In genomic region chr12:49012739-49013138, GRCh38 we compare ENCODE assay signal across 30 cellular contexts. TPM values are rescaled to one million over a fixed set of nuclear protein-coding genes. Genes with fewer than 3 reads are reported as not detected.
DNase-seq lines count a peak whose midpoint lies in the region; ATAC-seq, FAIRE-seq and TF ChIP-seq lines count a peak whose summit lies in the region.
"Had no signal": no experiment of that assay in that cellular context is flagged by ENCODE, and none has a peak within 500 bp of the region (broad histone marks: within the 10 kb centered on the region; RNA-seq: fewer than 3 reads in every experiment).

No MANE protein-coding gene starts in this region.

- no peaks in the 10 kb centered on the region for H3K9me3 ChIP-seq in K562 (replicated peaks; ENCODE audit: control insufficient read depth, insufficient read depth, low read depth, low read length)
- no peaks in the 10 kb centered on the region for H3K9me3 ChIP-seq in gastrocnemius medialis
- H3K9me3 ChIP-seq: BE2C, BLaER1 had no signal

- no peaks in the 10 kb centered on the region for H3K27me3 ChIP-seq in K562 (ENCODE audit: control insufficient read depth in 2 of 2, insufficient read depth in 2 of 2, low read length in 2 of 2)
- H3K27me3 ChIP-seq in gastrocnemius medialis, result no peaks in the 10 kb centered on the region
- H3K27me3 ChIP-seq: BE2C, BLaER1 had no signal

- H3K9me1 ChIP-seq in K562 (ENCODE audit: control insufficient read depth, insufficient read depth, low read length), result no peaks in the 10 kb centered on the region

- CTCF ChIA-PET in K562 (lab: Yijun Ruan, JAX; ENCODE audit: low intra/inter-chr PET ratio), result no interaction called here

- no peak overlapping the region for H2AFZ ChIP-seq in K562 (ENCODE audit: low read depth, low read length)

- H3K4me3 ChIP-seq in K562 (no peak overlapping the region), fibroblast of the aortic adventitia (ENCODE audit: low read depth, low read length) (no peak overlapping the region), gastrocnemius medialis (no peak overlapping the region)
- H3K4me3 ChIP-seq: BLaER1 had no signal

- TF ChIP-seq CTCF in K562 (IDR thresholded peaks at IDR 0.05 in 2 of 3, conservative IDR thresholded peaks at IDR 0.05 in 1 of 3; ENCODE audit: insufficient read depth in 2 of 3, low read depth in 1 of 3, low read length in 3 of 3) (no peak), fibroblast of the aortic adventitia (IDR thresholded peaks at IDR 0.05; ENCODE audit: insufficient read depth, low read length) (no peak), gastrocnemius medialis (IDR thresholded peaks at IDR 0.05 in 4 of 5, conservative IDR thresholded peaks at IDR 0.05 in 1 of 5) (no peak)

- TF ChIP-seq POLR2A in K562 (conservative IDR thresholded peaks at IDR 0.05) (no peak), gastrocnemius medialis (IDR thresholded peaks at IDR 0.05) (no peak)

- H3K27ac ChIP-seq in K562 (ENCODE audit: extremely low read depth, low read depth, low read length) (no peak overlapping the region), gastrocnemius medialis (peak overlapping the region; percentile 75 to 99 (median 97))
- H3K27ac ChIP-seq: BLaER1 had no signal

- no TSS peak for BruUV-seq in K562 (replicated peaks; lab: Mats Ljungman, UMichigan)

- intact Hi-C loops in K562 (cut with micrococcal nuclease) (no loop called here), gastrocnemius medialis (cut with DNase I; ENCODE audit: low total_unique reads) (loop anchor here (5.0 kb wide), 1 partner anchor 340 kb away; no protein-coding TSS in a partner anchor)

- H3K36me3 ChIP-seq in K562 (ENCODE audit: control insufficient read depth, insufficient read depth, low read length) (peaks cover 36% of the 10 kb centered on the region), gastrocnemius medialis (peaks cover 0 to 8% of the 10 kb centered on the region in 2 donors)

- in situ Hi-C loops in K562 (cut with MboI) (no loop called here), gastrocnemius medialis (cut with MboI; ENCODE audit: low sequenced_read_pairs in 4 of 4) (no loop called here)

- 0 out of 2 replicates have a peak, but pooled peaks cover 3% of the 10 kb centered on the region for H4K20me1 ChIP-seq in K562 (replicated peaks; ENCODE audit: control insufficient read depth, insufficient read depth, low read length)
- H4K20me1 ChIP-seq: BLaER1 had no signal

- TF ChIP-seq RAD21 in K562 (CRISPR knock-in tag; conservative IDR thresholded peaks at IDR 0.05 in 1 of 2, IDR thresholded peaks at IDR 0.05 in 1 of 2), result no peak

- no peak overlapping the region for H3K4me2 ChIP-seq in K562 (ENCODE audit: insufficient read depth, low read length)
- H3K4me2 ChIP-seq: BLaER1 had no signal

- TF ChIP-seq EP300 in K562 (IDR thresholded peaks at IDR 0.05; ENCODE audit: low read length), result no peak

- H3K9ac ChIP-seq in K562 (ENCODE audit: insufficient read depth in 1 of 2, low read depth in 2 of 2, low read length in 2 of 2), result no peak overlapping the region
- H3K9ac ChIP-seq: BLaER1 had no signal

- no peak for DNase-seq in K562 (ENCODE audit: extremely low read depth in 1 of 4, low spot score in 3 of 4)
- DNase-seq in fibroblast of the aortic adventitia (ENCODE audit: low read depth), result peak; percentile 70
- DNase-seq in gastrocnemius medialis, result no peak
- no peak for DNase-seq in NCI-H226
- no peak for DNase-seq in SKM-1 (lab: John Stamatoyannopoulos, UW; ENCODE audit: unreplicated experiment)
- DNase-seq in GM03348 (ENCODE audit: low spot score), result no peak
- DNase-seq: 8988T; ACHN; BE2C; C1 segment of cervical spinal cord; CD4-positive, alpha-beta memory T cell; CD4-positive, CD25-positive, alpha-beta regulatory T cell; CD8-positive, alpha-beta memory T cell; COR-L47; DMS 273 treated with DMSO at 0.1 percent for 48 hours; DMS153; DMS53; DMS79; DND-41; EL; GDM1 had no signal

- POLR2A ChIA-PET in K562 (lab: Yijun Ruan, JAX), result interaction anchor here (0.7 to 4.1 kb wide), 2 partner anchors 12 to 366 kb away, joined by 3 to 17 read pairs; no protein-coding TSS in a partner anchor

- FAIRE-seq in K562 (lab: Jason Lieb, UNC), result no peak
- FAIRE-seq: A204.1, GM12891, GM19239 had no signal

- peaks cover 23% of the 10 kb centered on the region for H3K79me2 ChIP-seq in K562 (ENCODE audit: control insufficient read depth, insufficient read depth, low read length)

- no peak for ATAC-seq in K562
- no peak for ATAC-seq in gastrocnemius medialis

- H3K4me1 ChIP-seq in K562 (replicated peaks in 1 of 2; ENCODE audit: control insufficient read depth in 2 of 2, insufficient read depth in 2 of 2, low read length in 2 of 2) (peaks cover 17 to 28% of the 10 kb centered on the region in 2 experiments; a peak in 4 of 5 replicates), gastrocnemius medialis (peaks cover 37 to 90% of the 10 kb centered on the region in 2 donors)
- H3K4me1 ChIP-seq: BE2C had no signal

RNA-seq across cellular contexts. Expression of gene PRKAG1, which starts 5.8 kb away (rescaled TPM):
- total RNA-seq in K562 (2011; cell fraction: chromatin; rRNA removed; ENCODE audit: low replicate concordance), result 48.6 and 71.2 TPM in 2 replicates
- total RNA-seq in K562 (2011; cell fraction: nucleolus; rRNA removed), result 26.7 and 27.0 TPM in 2 replicates
- 42.8 and 56.8 TPM in 2 replicates for total RNA-seq in K562 (2011; cell fraction: nucleoplasm; rRNA removed)
- total RNA-seq in K562 (2014; rRNA removed) (51.1 and 51.6 TPM in 2 replicates), K562 (2014; rRNA removed; fragmentation: Illumina TruSeq; extraction: Trizol) (79.1 and 86.8 TPM in 2 replicates), K562 (2015; rRNA removed; fragmentation: Illumina TruSeq; extraction: Trizol) (74.0 and 75.0 TPM in 2 replicates), K562 (2021) (49.3 and 51.9 TPM in 2 replicates), fibroblast of the aortic adventitia (ENCODE audit: low replicate concordance) (52.4 and 95.9 TPM in 2 replicates), gastrocnemius medialis (10 to 100 TPM; 67.4 to 97.7 (median 83.9) TPM)
- polyA plus RNA-seq in K562 (2011; rRNA removed) (109 TPM in 2 replicates), K562 (2014; fragmentation: Illumina TruSeq; extraction: Trizol) (95.8 and 108 TPM in 2 replicates), K562 (2014; fragmentation: Nextera tagmentation; extraction: Ambion mirVana) (100 to 1,000 TPM in 1 of 2 experiments, 10 to 100 TPM in 1; 82.7 to 126 TPM), K562 (2014; rRNA removed) (59.7 and 64.5 TPM in 2 replicates)
- 85.7 and 115 TPM in 2 replicates for polyA plus RNA-seq in K562 (2011; cell fraction: cytosol; rRNA removed)
- polyA plus RNA-seq in K562 (2011; cell fraction: nucleus; rRNA removed), result 31.1 and 53.9 TPM in 2 replicates
- polyA plus RNA-seq in K562 (2012), result 53.3 and 68.9 TPM in 2 replicates
- 57.9 and 64.9 TPM in 2 replicates for polyA minus RNA-seq in K562 (2011; rRNA and poly(A)+ RNA removed)
- 22.4 and 27.7 TPM in 2 replicates for polyA minus RNA-seq in K562 (2011; cell fraction: cytosol; rRNA and poly(A)+ RNA removed)
- polyA minus RNA-seq in K562 (2011; cell fraction: nucleus; rRNA and poly(A)+ RNA removed), result 9.0 and 14.2 TPM in 2 replicates

RNA-seq across cellular contexts. Expression of gene DDN, which starts 13.6 kb away (rescaled TPM):
- total RNA-seq in K562 (2011; cell fraction: chromatin; rRNA removed; ENCODE audit: low replicate concordance), result 1.2 and 2.3 TPM in 2 replicates
- 1.7 TPM in 2 replicates for total RNA-seq in K562 (2011; cell fraction: nucleolus; rRNA removed)
- total RNA-seq in K562 (2011; cell fraction: nucleoplasm; rRNA removed), result 0.92 and 1.0 TPM in 2 replicates
- total RNA-seq in K562 (2014; rRNA removed) (2.5 and 3.6 TPM in 2 replicates), K562 (2014; rRNA removed; fragmentation: Illumina TruSeq; extraction: Trizol) (0.99 and 1.4 TPM in 2 replicates), K562 (2015; rRNA removed; fragmentation: Illumina TruSeq; extraction: Trizol) (2.3 and 2.5 TPM in 2 replicates), K562 (2021) (3.4 and 3.6 TPM in 2 replicates), fibroblast of the aortic adventitia (ENCODE audit: low replicate concordance) (0.08 and 0.09 TPM in 2 replicates), gastrocnemius medialis (100 to 1,000 TPM in 3 of 4 donors, 10 to 100 TPM in 1; 26.8 to 415 (median 232) TPM)
- polyA plus RNA-seq in K562 (2011; rRNA removed) (0.31 and 0.42 TPM in 2 replicates), K562 (2014; fragmentation: Illumina TruSeq; extraction: Trizol) (1.6 and 1.9 TPM in 2 replicates), K562 (2014; fragmentation: Nextera tagmentation; extraction: Ambion mirVana) (under 1 TPM; 0.03 to 0.13 TPM), K562 (2014; rRNA removed) (2.2 and 2.4 TPM in 2 replicates)
- 0.31 and 0.69 TPM in 2 replicates for polyA plus RNA-seq in K562 (2011; cell fraction: cytosol; rRNA removed)
- 0.53 and 1.2 TPM in 2 replicates for polyA plus RNA-seq in K562 (2011; cell fraction: nucleus; rRNA removed)
- polyA plus RNA-seq in K562 (2012), result 0.55 and 1.8 TPM in 2 replicates
- polyA minus RNA-seq in K562 (2011; rRNA and poly(A)+ RNA removed), result 0.24 and 0.70 TPM in 2 replicates
- 0.64 and 0.76 TPM in 2 replicates for polyA minus RNA-seq in K562 (2011; cell fraction: cytosol; rRNA and poly(A)+ RNA removed)
- 0.56 and 0.81 TPM in 2 replicates for polyA minus RNA-seq in K562 (2011; cell fraction: nucleus; rRNA and poly(A)+ RNA removed)
- total RNA-seq: CD4-positive, alpha-beta memory T cell had no signal
- polyA plus RNA-seq: CD14-positive monocyte; CD4-positive, alpha-beta memory T cell; CD4-positive, CD25-positive, alpha-beta regulatory T cell; CD8-positive, alpha-beta memory T cell had no signal

RNA-seq across cellular contexts. Expression of gene WNT1, which starts 34.6 kb away (rescaled TPM):
- not detected in 2 replicates for total RNA-seq in K562 (2011; cell fraction: chromatin; rRNA removed; ENCODE audit: low replicate concordance)
- not detected in 2 replicates for total RNA-seq in K562 (2011; cell fraction: nucleolus; rRNA removed)
- total RNA-seq in K562 (2011; cell fraction: nucleoplasm; rRNA removed), result not detected in 2 replicates
- total RNA-seq in K562 (2014; rRNA removed), result not detected in 2 replicates
- not detected in 2 replicates for total RNA-seq in K562 (2014; rRNA removed; fragmentation: Illumina TruSeq; extraction: Trizol)
- not detected in 2 replicates for total RNA-seq in K562 (2015; rRNA removed; fragmentation: Illumina TruSeq; extraction: Trizol)
- not detected in 2 replicates for total RNA-seq in K562 (2021)
- not detected in 2 replicates for polyA plus RNA-seq in K562 (2011; rRNA removed)
- not detected in 2 replicates for polyA plus RNA-seq in K562 (2011; cell fraction: cytosol; rRNA removed)
- polyA plus RNA-seq in K562 (2011; cell fraction: nucleus; rRNA removed), result not detected in 2 replicates
- not detected in 2 replicates for polyA plus RNA-seq in K562 (2012)
- polyA plus RNA-seq in K562 (2014; fragmentation: Illumina TruSeq; extraction: Trizol), result not detected in 2 replicates
- polyA plus RNA-seq in K562 (2014; fragmentation: Nextera tagmentation; extraction: Ambion mirVana), result not detected
- polyA plus RNA-seq in K562 (2014; rRNA removed), result 0.38 TPM in 1 of 2 replicates, not detected in the other
- polyA minus RNA-seq in K562 (2011; rRNA and poly(A)+ RNA removed), result not detected in 2 replicates
- not detected in 2 replicates for polyA minus RNA-seq in K562 (2011; cell fraction: cytosol; rRNA and poly(A)+ RNA removed)
- not detected in 2 replicates for polyA minus RNA-seq in K562 (2011; cell fraction: nucleus; rRNA and poly(A)+ RNA removed)
- not detected in 2 replicates for total RNA-seq in fibroblast of the aortic adventitia (ENCODE audit: low replicate concordance)
- not detected for total RNA-seq in gastrocnemius medialis
- total RNA-seq: A673; CD8-positive, alpha-beta memory T cell; Daoy; G401 had no signal
- polyA plus RNA-seq: AG04450, CD14-positive monocyte had no signal

RNA-seq across cellular contexts. Expression of gene WNT10B, which starts 41.2 kb away (rescaled TPM):
- 2.0 and 6.4 TPM in 2 replicates for total RNA-seq in K562 (2011; cell fraction: chromatin; rRNA removed; ENCODE audit: low replicate concordance)
- 4.9 and 7.2 TPM in 2 replicates for total RNA-seq in K562 (2011; cell fraction: nucleolus; rRNA removed)
- 5.2 and 7.3 TPM in 2 replicates for total RNA-seq in K562 (2011; cell fraction: nucleoplasm; rRNA removed)
- 2.1 and 2.4 TPM in 2 replicates for total RNA-seq in K562 (2014; rRNA removed)
- 1.2 and 1.3 TPM in 2 replicates for total RNA-seq in K562 (2014; rRNA removed; fragmentation: Illumina TruSeq; extraction: Trizol)
- total RNA-seq in K562 (2015; rRNA removed; fragmentation: Illumina TruSeq; extraction: Trizol), result 0.53 and 0.69 TPM in 2 replicates
- total RNA-seq in K562 (2021), result 2.4 and 2.6 TPM in 2 replicates
- polyA plus RNA-seq in K562 (2011; rRNA removed), result 1.8 and 2.2 TPM in 2 replicates
- polyA plus RNA-seq in K562 (2011; cell fraction: cytosol; rRNA removed), result 1.6 and 4.7 TPM in 2 replicates
- 2.0 and 3.0 TPM in 2 replicates for polyA plus RNA-seq in K562 (2011; cell fraction: nucleus; rRNA removed)
- 0.69 and 1.0 TPM in 2 replicates for polyA plus RNA-seq in K562 (2012)
- polyA plus RNA-seq in K562 (2014; fragmentation: Illumina TruSeq; extraction: Trizol), result 1.8 and 1.9 TPM in 2 replicates
- under 1 TPM; 0.25 to 0.31 TPM for polyA plus RNA-seq in K562 (2014; fragmentation: Nextera tagmentation; extraction: Ambion mirVana)
- 0.91 and 2.3 TPM in 2 replicates for polyA plus RNA-seq in K562 (2014; rRNA removed)
- 1.0 and 1.4 TPM in 2 replicates for polyA minus RNA-seq in K562 (2011; rRNA and poly(A)+ RNA removed)
- 1.2 and 2.3 TPM in 2 replicates for polyA minus RNA-seq in K562 (2011; cell fraction: cytosol; rRNA and poly(A)+ RNA removed)
- 2.0 and 2.6 TPM in 2 replicates for polyA minus RNA-seq in K562 (2011; cell fraction: nucleus; rRNA and poly(A)+ RNA removed)
- total RNA-seq in fibroblast of the aortic adventitia (ENCODE audit: low replicate concordance), result 0.18 and 0.98 TPM in 2 replicates
- not detected for total RNA-seq in gastrocnemius medialis
- polyA plus RNA-seq: CD14-positive monocyte; CD4-positive, CD25-positive, alpha-beta regulatory T cell had no signal

RNA-seq across cellular contexts. Expression of gene KMT2D, which starts 47.9 kb away (rescaled TPM):
- 218 and 331 TPM in 2 replicates for total RNA-seq in K562 (2011; cell fraction: chromatin; rRNA removed; ENCODE audit: low replicate concordance)
- total RNA-seq in K562 (2011; cell fraction: nucleolus; rRNA removed), result 143 and 150 TPM in 2 replicates
- total RNA-seq in K562 (2011; cell fraction: nucleoplasm; rRNA removed), result 136 and 138 TPM in 2 replicates
- total RNA-seq in K562 (2014; rRNA removed), result 17.5 and 23.5 TPM in 2 replicates
- total RNA-seq in K562 (2014; rRNA removed; fragmentation: Illumina TruSeq; extraction: Trizol), result 10.5 and 10.6 TPM in 2 replicates
- total RNA-seq in K562 (2015; rRNA removed; fragmentation: Illumina TruSeq; extraction: Trizol), result 13.7 and 20.1 TPM in 2 replicates
- 89.5 and 93.7 TPM in 2 replicates for total RNA-seq in K562 (2021)
- polyA plus RNA-seq in K562 (2011; rRNA removed), result 9.9 and 15.2 TPM in 2 replicates
- 9.3 and 9.7 TPM in 2 replicates for polyA plus RNA-seq in K562 (2011; cell fraction: cytosol; rRNA removed)
- 68.2 and 72.0 TPM in 2 replicates for polyA plus RNA-seq in K562 (2011; cell fraction: nucleus; rRNA removed)
- polyA plus RNA-seq in K562 (2012), result 37.5 and 39.4 TPM in 2 replicates
- 53.8 and 73.7 TPM in 2 replicates for polyA plus RNA-seq in K562 (2014; fragmentation: Illumina TruSeq; extraction: Trizol)
- 1 to 10 TPM in 1 of 2 experiments, under 1 TPM in 1; 0.22 to 1.4 TPM for polyA plus RNA-seq in K562 (2014; fragmentation: Nextera tagmentation; extraction: Ambion mirVana)
- polyA plus RNA-seq in K562 (2014; rRNA removed), result 33.3 and 42.1 TPM in 2 replicates
- polyA minus RNA-seq in K562 (2011; rRNA and poly(A)+ RNA removed), result 18.1 and 20.1 TPM in 2 replicates
- polyA minus RNA-seq in K562 (2011; cell fraction: cytosol; rRNA and poly(A)+ RNA removed), result 58.5 and 91.1 TPM in 2 replicates
- 19.0 and 36.2 TPM in 2 replicates for polyA minus RNA-seq in K562 (2011; cell fraction: nucleus; rRNA and poly(A)+ RNA removed)
- total RNA-seq in fibroblast of the aortic adventitia (ENCODE audit: low replicate concordance), result 22.6 and 23.8 TPM in 2 replicates
- 10 to 100 TPM; 36.0 to 99.0 (median 71.3) TPM for total RNA-seq in gastrocnemius medialis

Comparison
In these comparisons a context has a peak if more than half of its experiments do, and no peak if none do; other contexts are left out.
1. RNA of gene DDN, which starts 13.6 kb away (total RNA-seq): 26.8 to 415 TPM in gastrocnemius medialis; 0.92 to 3.6 TPM in K562 and 0.08 to 0.09 TPM in fibroblast of the aortic adventitia; every median in the first group is over 4 times any median in the second.